In the genomic region with DNA sequence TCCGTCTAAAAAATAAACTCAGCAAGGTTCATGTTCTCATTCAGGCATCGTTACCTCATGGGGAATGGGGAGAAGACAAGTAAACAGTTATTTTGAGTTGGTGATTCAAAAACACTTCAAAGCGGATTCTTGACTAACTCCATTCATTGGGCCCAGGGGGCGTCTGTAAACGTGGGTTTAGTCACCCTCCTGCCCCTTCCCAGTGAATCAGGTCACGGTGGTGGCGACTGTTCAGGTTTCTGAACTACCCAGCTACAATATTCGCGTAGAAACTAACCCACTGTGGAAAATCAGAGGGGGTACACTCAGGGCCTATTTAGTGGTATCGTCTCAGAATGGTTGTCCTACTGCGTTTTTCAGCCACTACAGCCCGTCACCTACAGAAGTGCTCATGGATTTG, we compare ENCODE assay signal across 1 cellular context.
TF ChIP-seq lines count a peak whose summit lies in the region.

No MANE protein-coding gene starts in this region.

TF ChIP-seq in IMR-90, 13 proteins besides CTCF, POLR2A, EP300 and RAD21:
- no peak for TF ChIP-seq MAFK (IDR thresholded peaks at IDR 0.05; ENCODE audit: low read depth, low read length)
- no peak for TF ChIP-seq CEBPB (IDR thresholded peaks at IDR 0.05; ENCODE audit: low read depth, low read length)
- no peak for TF ChIP-seq MXI1 (IDR thresholded peaks at IDR 0.05; ENCODE audit: borderline replicate concordance, low read depth, low read length)
- TF ChIP-seq CHD1 (IDR thresholded peaks at IDR 0.05; ENCODE audit: low read depth, low read length): no peak
